In genomic region chr7:158391141-158391540, GRCh38 we compare ENCODE assay signal across 20 cellular contexts.
DNase-seq lines count a peak whose midpoint lies in the region; ATAC-seq, FAIRE-seq and TF ChIP-seq lines count a peak whose summit lies in the region.
"Had no signal": no experiment of that assay in that cellular context is flagged by ENCODE, and none has a peak within 500 bp of the region (broad histone marks: within the 10 kb centered on the region; RNA-seq: fewer than 3 reads in every experiment).

No MANE protein-coding gene starts in this region.

- peak overlapping the region; percentile 59; the same call in 1 of the 2 replicates for H4K8ac ChIP-seq in H1 (ENCODE audit: extremely low read depth, insufficient read depth, low read length)
- no peak overlapping the region for H4K8ac ChIP-seq in mesenchymal stem cell (ENCODE audit: low read length)

- H2BK15ac ChIP-seq in H1 (ENCODE audit: low read length) = no peak overlapping the region
- no peak overlapping the region for H2BK15ac ChIP-seq in mesenchymal stem cell (ENCODE audit: low read depth, poor library complexity, severe bottlenecking)

- no peaks in the 10 kb centered on the region; a peak in 2 of 7 replicates for H3K27me3 ChIP-seq in H1 (replicated peaks in 1 of 4; ENCODE audit: control insufficient read depth in 3 of 4, extremely low read depth in 1 of 4, insufficient read depth in 3 of 4, low read length in 3 of 4)
- H3K27me3 ChIP-seq in osteoblast (ENCODE audit: insufficient read depth, low read length) = no peaks in the 10 kb centered on the region
- peaks cover 0 to 14% of the 10 kb centered on the region in 2 experiments for H3K27me3 ChIP-seq in mesenchymal stem cell (ENCODE audit: control insufficient read depth in 1 of 2, insufficient read depth in 1 of 2, low read length in 2 of 2)

- H2BK5ac ChIP-seq in H1 (ENCODE audit: low read depth, low read length) = no peak overlapping the region
- H2BK5ac ChIP-seq in mesenchymal stem cell (ENCODE audit: low read depth, low read length, poor library complexity, severe bottlenecking) = no peak overlapping the region

- TF ChIP-seq RAD21 in H1 (IDR thresholded peaks at IDR 0.05 in 1 of 2, conservative IDR thresholded peaks at IDR 0.05 in 1 of 2; ENCODE audit: low read depth in 2 of 2, low read length in 2 of 2) = peak in 1 of 2 experiments; percentile 17; a peak in 1 of 4 replicates

- H3K14ac ChIP-seq in H1 (ENCODE audit: insufficient read length) (no peak overlapping the region), mesenchymal stem cell (ENCODE audit: low read length in 2 of 2) (no peak overlapping the region)

- CTCF ChIA-PET in H1 (lab: Charles Lee; ENCODE audit: partially characterized antibody) = interaction anchor here (1.0 to 2.5 kb wide), 4 partner anchors 13 to 83 kb away, joined by 3 to 5 read pairs (median 3); no protein-coding TSS in a partner anchor

- H3K18ac ChIP-seq in H1 (ENCODE audit: extremely low read depth, low read length) (no peak overlapping the region), mesenchymal stem cell (ENCODE audit: low read depth in 1 of 2, low read length in 2 of 2) (no peak overlapping the region)

- no peak overlapping the region for H3K4me2 ChIP-seq in H1 (ENCODE audit: insufficient read depth in 1 of 2, low read depth in 2 of 2, low read length in 2 of 2)
- no peak overlapping the region for H3K4me2 ChIP-seq in osteoblast (ENCODE audit: insufficient read depth, low read length)
- H3K4me2 ChIP-seq in mesenchymal stem cell (ENCODE audit: low read length, poor library complexity, severe bottlenecking) = no peak overlapping the region
- H3K4me2 ChIP-seq: A549 had no signal

- H3K36me3 ChIP-seq in H1 (ENCODE audit: control insufficient read depth in 2 of 4, insufficient read depth in 4 of 4, low read length in 3 of 4) (no peaks in the 10 kb centered on the region), osteoblast (ENCODE audit: insufficient read depth, low read length) (no peaks in the 10 kb centered on the region), mesenchymal stem cell (ENCODE audit: control insufficient read depth in 1 of 2, insufficient read depth in 2 of 2, low read depth in 1 of 2, low read length in 2 of 2) (no peaks in the 10 kb centered on the region)
- H3K36me3 ChIP-seq: HAP-1 had no signal

- no peak overlapping the region for H2BK20ac ChIP-seq in H1 (ENCODE audit: low read length)

- H3K4me3 ChIP-seq in H1 (ENCODE audit: extremely low read depth in 1 of 4, insufficient read depth in 2 of 4, low read depth in 3 of 4, low read length in 4 of 4) (no peak overlapping the region), osteoblast (ENCODE audit: insufficient read depth, low read length) (no peak overlapping the region), mesenchymal stem cell (ENCODE audit: insufficient read depth in 1 of 2, low read depth in 1 of 2, low read length in 2 of 2) (no peak overlapping the region)
- H3K4me3 ChIP-seq: A549, GM23248, HAP-1 had no signal

- no peaks in the 10 kb centered on the region for H3K79me1 ChIP-seq in H1 (ENCODE audit: low read depth, low read length)
- H3K79me1 ChIP-seq in mesenchymal stem cell (replicated peaks; ENCODE audit: low read length, poor library complexity, severe bottlenecking) = no peaks in the 10 kb centered on the region

- no peak overlapping the region for H4K5ac ChIP-seq in H1 (ENCODE audit: insufficient read length, low read depth, low read length)

- intact Hi-C loops in Right ventricle myocardium inferior (cut with DNase I) = no loop called here
- intact Hi-C loops in Right ventricle myocardium superior (cut with DNase I) = no loop called here

- H2AK5ac ChIP-seq in H1 (ENCODE audit: low read depth, low read length) (no peak overlapping the region), mesenchymal stem cell (ENCODE audit: low read length, severe bottlenecking) (no peak overlapping the region)

- H3K27ac ChIP-seq in H1 (ENCODE audit: low read depth, low read length) (no peak overlapping the region), osteoblast (ENCODE audit: low read depth, low read length) (no peak overlapping the region), mesenchymal stem cell (ENCODE audit: low read length, poor library complexity, severe bottlenecking) (no peak overlapping the region)
- H3K27ac ChIP-seq: 22Rv1, A549, C4-2B, GM23248 had no signal

- H3K79me2 ChIP-seq in H1 (ENCODE audit: control insufficient read depth in 1 of 2, insufficient read depth in 2 of 2, low read length in 2 of 2) = no peaks in the 10 kb centered on the region
- no peaks in the 10 kb centered on the region for H3K79me2 ChIP-seq in osteoblast (ENCODE audit: insufficient read depth, low read length)

- DNase-seq in Right ventricle myocardium inferior (ENCODE audit: missing footprints) (no peak), Right ventricle myocardium superior (no peak), H1 (ENCODE audit: low read depth in 1 of 2, low spot score in 2 of 2) (no peak), osteoblast (ENCODE audit: insufficient read length, low spot score, missing footprints) (peak; percentile 77), mesenchymal stem cell (no peak), GM13977 (ENCODE audit: low spot score) (no peak)
- DNase-seq: AML-193; Caco-2; CD4-positive, alpha-beta T cell; GM23248 had no signal

- H2BK120ac ChIP-seq in H1 (replicated peaks; ENCODE audit: low read depth, low read length) (no peak overlapping the region), mesenchymal stem cell (ENCODE audit: low read depth, low read length) (no peak overlapping the region)

- TF ChIP-seq POLR2A in H1 (IDR thresholded peaks at IDR 0.05; ENCODE audit: control extremely low read depth in 1 of 2, low read depth in 2 of 2, low read length in 2 of 2) = no peak

- H3K9ac ChIP-seq in H1 (replicated peaks in 1 of 4; ENCODE audit: extremely low read depth in 1 of 4, low read depth in 3 of 4, low read length in 3 of 4) (no peak overlapping the region), mesenchymal stem cell (ENCODE audit: low read length) (no peak overlapping the region)
- H3K9ac ChIP-seq: GM23248 had no signal

- in situ Hi-C loops in GM13977 (cut with MboI; ENCODE audit: low pct_unique_long_range_greater_than_20kb, low sequenced_read_pairs, unreplicated experiment) = no loop called here

- no peak for FAIRE-seq in H1 (lab: Jason Lieb, UNC)
- FAIRE-seq: A549, D721Med, G401.6, GM12891, GM18507 had no signal

- H3K9me3 ChIP-seq in H1 (ENCODE audit: insufficient read depth in 2 of 2, low read depth in 1 of 2, low read length in 1 of 2) = no peaks in the 10 kb centered on the region
- no peaks in the 10 kb centered on the region for H3K9me3 ChIP-seq in osteoblast (ENCODE audit: low read depth, low read length)
- H3K9me3 ChIP-seq in mesenchymal stem cell (ENCODE audit: control insufficient read depth, low read length) = no peaks in the 10 kb centered on the region
- H3K9me3 ChIP-seq: A549, Caco-2, HAP-1 had no signal

- ATAC-seq in Right ventricle myocardium inferior = peak; percentile 9
- ATAC-seq in Right ventricle myocardium superior (ENCODE audit: poor library complexity) = no peak
- no peak for ATAC-seq in GM18519 (IDR thresholded peaks at IDR 0.05; ENCODE audit: low FRiP score, unreplicated experiment)
- ATAC-seq in GM21737 (IDR thresholded peaks at IDR 0.05; ENCODE audit: unreplicated experiment) = no peak
- ATAC-seq: A549 had no signal

- no peak for TF ChIP-seq EP300 in H1 (IDR thresholded peaks at IDR 0.05; ENCODE audit: borderline replicate concordance in 1 of 2, low read depth in 2 of 2, low read length in 2 of 2)

- H2AFZ ChIP-seq in H1 (ENCODE audit: low read length) (no peak overlapping the region), osteoblast (ENCODE audit: low read length) (no peak overlapping the region), mesenchymal stem cell (ENCODE audit: low read depth, low read length) (no peak overlapping the region)
- H2AFZ ChIP-seq: GM23248 had no signal

- TF ChIP-seq CTCF in H1 (IDR thresholded peaks at IDR 0.05; ENCODE audit: control extremely low read depth in 1 of 3, insufficient read depth in 1 of 3, low read depth in 1 of 3, low read length in 3 of 3) = peak in 2 of 3 experiments; percentile 12 to 17; a peak in 3 of 4 replicates
- TF ChIP-seq CTCF in osteoblast (IDR thresholded peaks at IDR 0.05; ENCODE audit: extremely low read depth, low read depth, low read length) = no peak
- TF ChIP-seq CTCF in GM13977 (IDR thresholded peaks at IDR 0.05; ENCODE audit: extremely low read depth, insufficient read depth, missing control alignments) = no peak

- H3K4ac ChIP-seq in H1 (replicated peaks; ENCODE audit: insufficient read length, low read depth, low read length) = no peak overlapping the region
- no peak overlapping the region for H3K4ac ChIP-seq in mesenchymal stem cell (ENCODE audit: low read depth in 1 of 2, low read length in 2 of 2)

- no peak overlapping the region for H2BK12ac ChIP-seq in H1 (ENCODE audit: low read depth, low read length)
- H2BK12ac ChIP-seq in mesenchymal stem cell (ENCODE audit: low read length in 2 of 2) = no peak overlapping the region

- H3K23ac ChIP-seq in H1 (ENCODE audit: insufficient read length) (no peak overlapping the region), mesenchymal stem cell (ENCODE audit: low read length in 2 of 2) (no peak overlapping the region)

- POLR2A ChIA-PET in H1 (lab: Charles Lee; ENCODE audit: partially characterized antibody) = no interaction called here

- H3K4me1 ChIP-seq in H1 (replicated peaks in 1 of 4; ENCODE audit: control insufficient read depth in 3 of 4, insufficient read depth in 4 of 4, low read length in 3 of 4) = peaks cover 0 to 14% (median 9%) of the 10 kb centered on the region in 4 experiments; a peak in 5 of 7 replicates
- H3K4me1 ChIP-seq in osteoblast (ENCODE audit: insufficient read depth, low read length) = no peaks in the 10 kb centered on the region
- H3K4me1 ChIP-seq in mesenchymal stem cell (ENCODE audit: control insufficient read depth, insufficient read depth, low read depth, low read length) = no peaks in the 10 kb centered on the region
- H3K4me1 ChIP-seq: Caco-2, HAP-1 had no signal

- H4K20me1 ChIP-seq in H1 (replicated peaks in 1 of 2; ENCODE audit: control insufficient read depth in 1 of 2, insufficient read depth in 2 of 2, low read length in 2 of 2) = no peaks in the 10 kb centered on the region
- no peaks in the 10 kb centered on the region for H4K20me1 ChIP-seq in osteoblast (ENCODE audit: insufficient read depth, low read length)

- no peak overlapping the region for H4K91ac ChIP-seq in H1 (replicated peaks; ENCODE audit: insufficient read length, low read length)
- H4K91ac ChIP-seq in mesenchymal stem cell (ENCODE audit: low read length) = no peak overlapping the region

- 94% methylated on average over 10 of the region's 12 CpGs; no CpG with 5 or more reads in 1 of the 2 experiments for WGBS in H1 (ENCODE audit: extremely low coverage in 1 of 2, insufficient coverage in 1 of 2, insufficient read length in 1 of 2, insufficient replicate concordance in 2 of 2, low coverage in 1 of 2, low lambda C conversion rate in 2 of 2, missing lambda C conversion rate in 1 of 2), 2 experiments
- WGBS in mesenchymal stem cell = 82% methylated on average over 7 of the region's 12 CpGs

- H3K23me2 ChIP-seq in H1 (ENCODE audit: low read depth, low read length) = 0 out of 2 replicates have a peak, but pooled peaks cover 2% of the 10 kb centered on the region

- no peak overlapping the region for H3K56ac ChIP-seq in H1 (replicated peaks; ENCODE audit: insufficient read length, low read depth, low read length)

TF ChIP-seq in H1, 55 proteins besides CTCF, POLR2A, EP300 and RAD21 (continues in another document):
- TF ChIP-seq CHD1 (IDR thresholded peaks at IDR 0.05; ENCODE audit: low read depth, low read length) = no peak

Comparison
In these comparisons a context has a peak if more than half of its experiments do, and no peak if none do; other contexts are left out.
1. CTCF ChIP-seq: peak in H1 (2 of 3); none in osteoblast (single experiment) and GM13977 (single experiment).